8 cellular contexts compared by ENCODE assay signal in genomic region chr7:96326752-96327151, GRCh38. TPM values are rescaled to one million over a fixed set of nuclear protein-coding genes. Genes with fewer than 3 reads are reported as not detected.
DNase-seq lines count a peak whose midpoint lies in the region; ATAC-seq and TF ChIP-seq lines count a peak whose summit lies in the region.
"Not testable (repeated sequence)": the region's sequence is repeated elsewhere in the genome, so short reads cannot be mapped to it uniquely, and the experiment has no call there.

No MANE protein-coding gene starts in this region.

- H3K36me3 ChIP-seq in spleen = not testable (repeated sequence)

- not testable (repeated sequence) for H3K4me3 ChIP-seq in spleen

- WGBS in spleen, 5 donors = 17 to 47% (median 22%) methylated on average over 2 of the region's 2 CpGs

- not testable (repeated sequence) for H3K27me3 ChIP-seq in spleen (replicated peaks in 1 of 7)

- DNase-seq in NOMO-1 treated with dmso at 0.1 percent for 144 hours (lab: John Stamatoyannopoulos, UW; ENCODE audit: unreplicated experiment) = peak; percentile 73
- DNase-seq in T-helper 17 cell; activated T-cell treated with anti-CD3 and anti-CD28 coated beads, Interleukin-2, amount 50 U/mL, for 4 hours; spleen: not testable (repeated sequence)

- peaks cover 5 to 16% (median 9%) of the 10 kb centered on the region in 6 donors for H3K4me1 ChIP-seq in spleen

- H3K27me3 Mint-ChIP-seq in IgD-negative memory B cell; T-helper 17 cell; activated T-cell treated with anti-CD3 and anti-CD28 coated beads, Interleukin-2, amount 50 U/mL, for 4 hours (ENCODE audit: low read depth): not testable (repeated sequence)

- ATAC-seq in GM18858 (IDR thresholded peaks at IDR 0.05; ENCODE audit: unreplicated experiment) (peak; percentile 36), HG02623 (IDR thresholded peaks at IDR 0.05; ENCODE audit: unreplicated experiment) (peak; percentile 23), T-helper 17 cell (peak; percentile 34)
- ATAC-seq in activated T-cell treated with anti-CD3 and anti-CD28 coated beads, Interleukin-2, amount 50 U/mL, for 4 hours = peak; percentile 31 to 59

- intact Hi-C loops in spleen (cut with DNase I; ENCODE audit: low total_unique reads) = not testable (repeated sequence)

- not testable (repeated sequence) for H3K36me3 Mint-ChIP-seq in IgD-negative memory B cell; T-helper 17 cell (ENCODE audit: low read depth); activated T-cell treated with anti-CD3 and anti-CD28 coated beads, Interleukin-2, amount 50 U/mL, for 4 hours (ENCODE audit: insufficient read depth)

- not testable (repeated sequence) for TF ChIP-seq POLR2A in spleen (IDR thresholded peaks at IDR 0.05)

- not testable (repeated sequence) for H3K9me3 Mint-ChIP-seq in IgD-negative memory B cell; activated T-cell treated with anti-CD3 and anti-CD28 coated beads, Interleukin-2, amount 50 U/mL, for 4 hours

- not testable (repeated sequence) for H3K9me3 ChIP-seq in T-helper 17 cell (ENCODE audit: control insufficient read depth, low read length, poor library complexity, severe bottlenecking); spleen

- TF ChIP-seq CTCF in C4-2B (conservative IDR thresholded peaks at IDR 0.05); spleen (IDR thresholded peaks at IDR 0.05 in 8 of 11, conservative IDR thresholded peaks at IDR 0.05 in 3 of 11): not testable (repeated sequence)

- H3K27ac ChIP-seq in C4-2B = peak overlapping the region; percentile 20; the same call in 1 of the 2 replicates
- H3K27ac ChIP-seq in spleen = peak overlapping the region in 5 of 8 donors; percentile 29 to 69 (median 46)

- H3K27ac Mint-ChIP-seq in IgD-negative memory B cell = peak overlapping the region; percentile 46 to 93 (median 89)
- not testable (repeated sequence) for H3K27ac Mint-ChIP-seq in T-helper 17 cell

- H3K4me1 Mint-ChIP-seq in IgD-negative memory B cell = peaks cover 13 to 17% (median 14%) of the 10 kb centered on the region in 3 donors
- H3K4me1 Mint-ChIP-seq in T-helper 17 cell = not testable (repeated sequence)
- peaks cover 16% of the 10 kb centered on the region for H3K4me1 Mint-ChIP-seq in activated T-cell treated with anti-CD3 and anti-CD28 coated beads, Interleukin-2, amount 50 U/mL, for 4 hours (ENCODE audit: low read depth)

- H3K4me3 Mint-ChIP-seq in IgD-negative memory B cell = peak overlapping the region in 2 of 4 donors; percentile 13 to 49
- not testable (repeated sequence) for H3K4me3 Mint-ChIP-seq in T-helper 17 cell; activated T-cell treated with anti-CD3 and anti-CD28 coated beads, Interleukin-2, amount 50 U/mL, for 4 hours

RNA-seq across cellular contexts. Expression of gene SLC25A13, which starts 4.9 kb away (rescaled TPM):
- polyA plus RNA-seq in IgD-negative memory B cell (15.0 TPM), spleen (1 to 10 TPM; 6.3 to 9.6 (median 9.0) TPM)
- total RNA-seq in T-helper 17 cell (10 to 100 TPM; 13.0 to 17.1 TPM), spleen (10 to 100 TPM; 22.3 to 44.4 (median 32.0) TPM)
- total RNA-seq in activated T-cell treated with anti-CD3 and anti-CD28 coated beads, Interleukin-2, amount 50 U/mL, for 4 hours = 10 to 100 TPM; 18.0 to 19.0 (median 18.3) TPM
